Comparison of ENCODE assay signal across 24 cellular contexts in genomic region chr19:45825917-45826893, GRCh38. TPM values are rescaled to one million over a fixed set of nuclear protein-coding genes. Genes with fewer than 3 reads are reported as not detected.
DNase-seq lines count a peak whose midpoint lies in the region; ATAC-seq and TF ChIP-seq lines count a peak whose summit lies in the region.
"Had no signal": no experiment of that assay in that cellular context is flagged by ENCODE, and none has a peak within 500 bp of the region (broad histone marks: within the 10 kb centered on the region; RNA-seq: fewer than 3 reads in every experiment).

No MANE protein-coding gene starts in this region.

- in situ Hi-C loops in IMR-90 (cut with MboI; ENCODE audit: low sequenced_read_pairs): no loop called here

- H3K4ac ChIP-seq in IMR-90 (ENCODE audit: low read depth, low read length): no peak overlapping the region

- TF ChIP-seq CTCF in IMR-90 (conservative IDR thresholded peaks at IDR 0.05; ENCODE audit: low read depth, low read length) (no peak), WTC11 (IDR thresholded peaks at IDR 0.05) (no peak), osteocyte (IDR thresholded peaks at IDR 0.05) (no peak)

- H3K14ac ChIP-seq in IMR-90 (replicated peaks; ENCODE audit: low read depth, low read length): no peak overlapping the region

- ATAC-seq in IMR-90 (ENCODE audit: low read depth) (no peak), WTC11 (no peak)
- ATAC-seq in activated CD4-positive, alpha-beta T cell treated with anti-CD3 and anti-CD28 coated beads for 36 hours: no peak
- ATAC-seq: Panc1 had no signal

- H2AFZ ChIP-seq in IMR-90 (replicated peaks; ENCODE audit: low read length, poor library complexity): peak overlapping the region; percentile 32

- H3K27me3 Mint-ChIP-seq in WTC11 (ENCODE audit: low read depth): no peaks in the 10 kb centered on the region
- H3K27me3 Mint-ChIP-seq in osteocyte (ENCODE audit: unreplicated experiment): no peaks in the 10 kb centered on the region
- H3K27me3 Mint-ChIP-seq in activated CD4-positive, alpha-beta T cell treated with anti-CD3 and anti-CD28 coated beads for 36 hours: no peaks in the 10 kb centered on the region
- H3K27me3 Mint-ChIP-seq: CD4-positive, alpha-beta T cell had no signal

- H3K36me3 Mint-ChIP-seq in WTC11 (peaks cover 71% of the 10 kb centered on the region), osteocyte (ENCODE audit: unreplicated experiment) (peaks cover 53% of the 10 kb centered on the region)
- peaks cover 50% of the 10 kb centered on the region for H3K36me3 Mint-ChIP-seq in activated CD4-positive, alpha-beta T cell treated with anti-CD3 and anti-CD28 coated beads for 36 hours (ENCODE audit: low read depth)

- no peak overlapping the region for H3K4me2 ChIP-seq in IMR-90 (ENCODE audit: low read depth, low read length)
- H3K4me2 ChIP-seq: A549; BLaER1 treated with 17β-estradiol and CSF1 and Interleukin-3, amounts not matched to agents 10 nM and 100 nM had no signal

- H3K4me3 ChIP-seq in IMR-90 (ENCODE audit: insufficient read depth, low read depth, low read length): no peak overlapping the region
- no peak overlapping the region for H3K4me3 ChIP-seq in MG63
- H3K4me3 ChIP-seq: A549; BLaER1 treated with 17β-estradiol and CSF1 and Interleukin-3, amounts not matched to agents 10 nM and 100 nM; HAP-1 had no signal

- no peak overlapping the region for H3K56ac ChIP-seq in IMR-90 (ENCODE audit: extremely low read depth, insufficient read depth, low read length)

- CTCF ChIA-PET in IMR-90 (lab: Yijun Ruan, JAX): interaction anchor here (0.8 kb wide), 1 partner anchor 9 kb away, joined by 3 read pairs; no protein-coding TSS in a partner anchor
- CTCF ChIA-PET in WTC11 (lab: Charles Lee): interaction anchor here (0.6 to 5.2 kb wide), 3 partner anchors 10 to 971 kb away, joined by 3 to 45 read pairs (median 4); partner anchors contain the start of gene RSPH6A
- CTCF ChIA-PET in activated CD4-positive, alpha-beta T cell treated with anti-CD3 and anti-CD28 coated beads for 36 hours (lab: Charles Lee): interaction anchor here (1.0 to 2.0 kb wide), 2 partner anchors 9 to 191 kb away, joined by 3 to 10 read pairs; no protein-coding TSS in a partner anchor

- H2BK20ac ChIP-seq in IMR-90 (ENCODE audit: low read depth, low read length): no peak overlapping the region

- TF ChIP-seq RAD21 in IMR-90 (IDR thresholded peaks at IDR 0.05; ENCODE audit: low read length): no peak

- 83% methylated on average over 8 of the region's 22 CpGs; no CpG with 5 or more reads in 1 of the 2 experiments for WGBS in IMR-90 (ENCODE audit: extremely low coverage in 2 of 2, insufficient read length in 1 of 2), 2 experiments

- H4K91ac ChIP-seq in IMR-90 (ENCODE audit: insufficient read depth, low read depth, low read length): no peak overlapping the region

- no peaks in the 10 kb centered on the region for H3K9me1 ChIP-seq in IMR-90 (ENCODE audit: insufficient read depth, low read length)

- H2AK9ac ChIP-seq in IMR-90 (replicated peaks; ENCODE audit: low read depth, low read length, poor library complexity): peak overlapping the region; percentile 28

- H3K27me3 ChIP-seq in IMR-90 (ENCODE audit: control insufficient read depth, insufficient read depth, low read length): no peaks in the 10 kb centered on the region
- no peaks in the 10 kb centered on the region for H3K27me3 ChIP-seq in MG63
- H3K27me3 ChIP-seq: BLaER1 treated with 17β-estradiol and CSF1 and Interleukin-3, amounts not matched to agents 10 nM and 100 nM had no signal

- peaks cover 3% of the 10 kb centered on the region; the same call in 1 of the 2 replicates for H4K20me1 ChIP-seq in IMR-90 (ENCODE audit: insufficient read depth, low read length)

- dilution Hi-C loops in IMR-90 (cut with HindIII; ENCODE audit: low sequenced_read_pairs, unreplicated experiment): no loop called here

- no peak overlapping the region for H3K18ac ChIP-seq in IMR-90 (ENCODE audit: low read depth, low read length)

- no peak overlapping the region for H4K5ac ChIP-seq in IMR-90 (ENCODE audit: low read depth, low read length)

- H3K79me1 ChIP-seq in IMR-90 (ENCODE audit: low read depth in 1 of 2, low read length in 2 of 2): no peaks in the 10 kb centered on the region; a peak in 1 of 4 replicates

- H3K36me3 ChIP-seq in IMR-90 (ENCODE audit: control insufficient read depth, insufficient read depth, low read length): peaks cover 85% of the 10 kb centered on the region
- H3K36me3 ChIP-seq in MG63: peaks cover 78% of the 10 kb centered on the region

- H4K8ac ChIP-seq in IMR-90 (ENCODE audit: low read depth in 2 of 2, low read length in 2 of 2): no peak overlapping the region

- H3K9me3 Mint-ChIP-seq in WTC11 (no peaks in the 10 kb centered on the region), osteocyte (ENCODE audit: unreplicated experiment) (no peaks in the 10 kb centered on the region)
- H3K9me3 Mint-ChIP-seq in activated CD4-positive, alpha-beta T cell treated with anti-CD3 and anti-CD28 coated beads for 36 hours (ENCODE audit: low read depth): no peaks in the 10 kb centered on the region
- H3K9me3 Mint-ChIP-seq: CD4-positive, alpha-beta T cell had no signal

- H3K4me3 Mint-ChIP-seq in WTC11 (no peak overlapping the region), osteocyte (ENCODE audit: unreplicated experiment) (no peak overlapping the region)
- H3K4me3 Mint-ChIP-seq in activated CD4-positive, alpha-beta T cell treated with anti-CD3 and anti-CD28 coated beads for 36 hours: no peak overlapping the region
- H3K4me3 Mint-ChIP-seq: CD4-positive, alpha-beta T cell had no signal

- TF ChIP-seq POLR2A in IMR-90 (IDR thresholded peaks at IDR 0.05; ENCODE audit: low read depth, low read length): no peak

- H3K4me1 ChIP-seq in IMR-90 (ENCODE audit: control insufficient read depth, insufficient read depth, low read length): no peaks in the 10 kb centered on the region
- H3K4me1 ChIP-seq: A549, HAP-1 had no signal

- H3K9me3 ChIP-seq in IMR-90 (ENCODE audit: control insufficient read depth, insufficient read depth, low read length): no peaks in the 10 kb centered on the region
- H3K9me3 ChIP-seq in MG63: no peaks in the 10 kb centered on the region
- H3K9me3 ChIP-seq: A549; BLaER1 treated with 17β-estradiol and CSF1 and Interleukin-3, amounts not matched to agents 10 nM and 100 nM; HAP-1 had no signal

- H3K27ac Mint-ChIP-seq in WTC11: peak overlapping the region; percentile 45; the same call in 1 of the 2 replicates
- peak overlapping the region; percentile 44 for H3K27ac Mint-ChIP-seq in osteocyte (ENCODE audit: unreplicated experiment)
- H3K27ac Mint-ChIP-seq in activated CD4-positive, alpha-beta T cell treated with anti-CD3 and anti-CD28 coated beads for 36 hours: no peak overlapping the region
- H3K27ac Mint-ChIP-seq: CD4-positive, alpha-beta T cell had no signal

- H3K9ac ChIP-seq in IMR-90 (ENCODE audit: low read depth, low read length): no peak overlapping the region
- H3K9ac ChIP-seq: BLaER1 treated with 17β-estradiol and CSF1 and Interleukin-3, amounts not matched to agents 10 nM and 100 nM had no signal

- H3K4me1 Mint-ChIP-seq in WTC11 (peaks cover 2% of the 10 kb centered on the region; the same call in 1 of the 2 replicates), osteocyte (ENCODE audit: unreplicated experiment) (peaks cover 23% of the 10 kb centered on the region)
- no peaks in the 10 kb centered on the region for H3K4me1 Mint-ChIP-seq in activated CD4-positive, alpha-beta T cell treated with anti-CD3 and anti-CD28 coated beads for 36 hours

- no peak overlapping the region for H3K27ac ChIP-seq in IMR-90 (ENCODE audit: insufficient read depth, low read length)
- H3K27ac ChIP-seq: A549; BLaER1 treated with 17β-estradiol and CSF1 and Interleukin-3, amounts not matched to agents 10 nM and 100 nM had no signal

- BruUV-seq in IMR-90 (replicated peaks; lab: Mats Ljungman, UMichigan): no TSS peak

- no peak overlapping the region for H2AK5ac ChIP-seq in IMR-90 (ENCODE audit: low read depth, low read length)

- H2BK15ac ChIP-seq in IMR-90 (ENCODE audit: low read depth, low read length): no peak overlapping the region

- no peak for DNase-seq in IMR-90
- DNase-seq in WTC11 (ENCODE audit: low spot score): no peak
- DNase-seq in islet precursor cell: peak; percentile 42
- DNase-seq in osteocyte (ENCODE audit: extremely low spot score, unreplicated experiment): no peak
- DNase-seq in activated CD4-positive, alpha-beta T cell treated with anti-CD3 and anti-CD28 coated beads for 36 hours: no peak
- no peak for DNase-seq in SHP77 treated with DMSO at 0.1 percent for 48 hours (lab: John Stamatoyannopoulos, UW)
- no peak for DNase-seq in HT-29 (ENCODE audit: low spot score)
- DNase-seq in MG63: no peak
- DNase-seq: AML-193; CD4-positive, alpha-beta T cell; GOT3; Karpas-422; MV-4-11; NCI-H1105; NCI-H146; NCI-H1930; NCI-H2107; NCI-H446 treated with DMSO at 0.1 percent for 48 hours; NCI-H526 had no signal

- H2BK5ac ChIP-seq in IMR-90 (ENCODE audit: low read depth, low read length, poor library complexity, severe bottlenecking): no peak overlapping the region

- POLR2A ChIA-PET in IMR-90 (lab: Charles Lee; ENCODE audit: unreplicated experiment) (interaction anchor here (0.6 kb wide), 1 partner anchor 50 kb away, joined by 17 read pairs; no protein-coding TSS in a partner anchor), WTC11 (lab: Charles Lee) (no interaction called here)
- POLR2A ChIA-PET in activated CD4-positive, alpha-beta T cell treated with anti-CD3 and anti-CD28 coated beads for 36 hours (lab: Charles Lee): no interaction called here

- H2BK120ac ChIP-seq in IMR-90 (ENCODE audit: low read depth, low read length): no peak overlapping the region

- intact Hi-C loops in IMR-90 (cut with micrococcal nuclease): no loop called here
- intact Hi-C loops in activated CD4-positive, alpha-beta T cell treated with anti-CD3 and anti-CD28 coated beads for 36 hours (cut with DNase I, micrococcal nuclease): no loop called here

- no peak overlapping the region for H3K23ac ChIP-seq in IMR-90 (ENCODE audit: low read depth, low read length)

RNA-seq across cellular contexts. Expression of gene RSPH6A, which starts 11.1 kb away (rescaled TPM):
- total RNA-seq in IMR-90 (2012; rRNA removed): under 0.01 TPM in 2 replicates
- polyA plus RNA-seq in IMR-90 (2012; rRNA removed): 0.09 TPM in 1 of 2 replicates, not detected in the other
- 0.04 TPM in 1 of 2 replicates, not detected in the other for polyA plus RNA-seq in IMR-90 (2012; cell fraction: cytosol; rRNA removed)
- polyA plus RNA-seq in IMR-90 (2012; cell fraction: nucleus; rRNA removed; ENCODE audit: low replicate concordance): 0.04 and 0.05 TPM in 2 replicates
- total RNA-seq in WTC11 (2021): 0.16 to 0.39 TPM (median 0.25 TPM) in 3 replicates
- total RNA-seq in osteocyte: 0.30 and 0.42 TPM in 2 replicates
- total RNA-seq in activated CD4-positive, alpha-beta T cell treated with anti-CD3 and anti-CD28 coated beads for 36 hours: under 1 TPM; 0.21 to 0.23 TPM
- total RNA-seq in HT-29 (2014; rRNA removed; shearing (Covaris generic)): not detected in 2 replicates
- total RNA-seq in MG63 (2014; rRNA removed; shearing (Covaris generic); ENCODE audit: low replicate concordance): not detected in 2 replicates
- polyA plus RNA-seq: A549 had no signal

RNA-seq across cellular contexts. Expression of gene DMWD, which starts 33.6 kb away (rescaled TPM):
- total RNA-seq in IMR-90 (2012; rRNA removed) (9.7 and 10.0 TPM in 2 replicates), WTC11 (2021) (50.2 to 60.7 TPM (median 56.6 TPM) in 3 replicates), osteocyte (79.2 and 91.0 TPM in 2 replicates)
- 28.5 and 33.1 TPM in 2 replicates for polyA plus RNA-seq in IMR-90 (2012; rRNA removed)
- polyA plus RNA-seq in IMR-90 (2012; cell fraction: cytosol; rRNA removed): 16.5 and 25.3 TPM in 2 replicates
- 159 and 263 TPM in 2 replicates for polyA plus RNA-seq in IMR-90 (2012; cell fraction: nucleus; rRNA removed; ENCODE audit: low replicate concordance)
- total RNA-seq in activated CD4-positive, alpha-beta T cell treated with anti-CD3 and anti-CD28 coated beads for 36 hours: 10 to 100 TPM; 31.1 to 35.1 TPM
- 102 and 108 TPM in 2 replicates for total RNA-seq in HT-29 (2014; rRNA removed; shearing (Covaris generic))
- 30.4 and 48.0 TPM in 2 replicates for total RNA-seq in MG63 (2014; rRNA removed; shearing (Covaris generic); ENCODE audit: low replicate concordance)

RNA-seq across cellular contexts. Expression of gene SYMPK, which starts 36.7 kb away (rescaled TPM):
- total RNA-seq in IMR-90 (2012; rRNA removed): 33.6 and 35.3 TPM in 2 replicates
- polyA plus RNA-seq in IMR-90 (2012; rRNA removed): 70.0 and 71.5 TPM in 2 replicates
- polyA plus RNA-seq in IMR-90 (2012; cell fraction: cytosol; rRNA removed): 32.0 and 52.6 TPM in 2 replicates
- polyA plus RNA-seq in IMR-90 (2012; cell fraction: nucleus; rRNA removed; ENCODE audit: low replicate concordance): 124 and 193 TPM in 2 replicates
- 105 to 111 TPM (median 106 TPM) in 3 replicates for total RNA-seq in WTC11 (2021)
- total RNA-seq in osteocyte: 67.2 and 72.1 TPM in 2 replicates
- total RNA-seq in activated CD4-positive, alpha-beta T cell treated with anti-CD3 and anti-CD28 coated beads for 36 hours: 100 to 1,000 TPM; 108 to 128 TPM
- total RNA-seq in HT-29 (2014; rRNA removed; shearing (Covaris generic)): 114 and 117 TPM in 2 replicates
- 59.4 and 70.7 TPM in 2 replicates for total RNA-seq in MG63 (2014; rRNA removed; shearing (Covaris generic); ENCODE audit: low replicate concordance)

RNA-seq across cellular contexts. Expression of gene FOXA3, which starts 37.9 kb away (rescaled TPM):
- total RNA-seq in IMR-90 (2012; rRNA removed) (not detected in 2 replicates), WTC11 (2021) (20.7 to 24.6 TPM (median 24.2 TPM) in 3 replicates), osteocyte (not detected in 2 replicates)
- not detected in 2 replicates for polyA plus RNA-seq in IMR-90 (2012; rRNA removed)
- polyA plus RNA-seq in IMR-90 (2012; cell fraction: cytosol; rRNA removed): 0.01 TPM in 1 of 2 replicates, not detected in the other
- polyA plus RNA-seq in IMR-90 (2012; cell fraction: nucleus; rRNA removed; ENCODE audit: low replicate concordance): not detected in 2 replicates
- under 1 TPM; 0.40 to 0.62 TPM for total RNA-seq in activated CD4-positive, alpha-beta T cell treated with anti-CD3 and anti-CD28 coated beads for 36 hours
- 6.1 and 10.7 TPM in 2 replicates for total RNA-seq in HT-29 (2014; rRNA removed; shearing (Covaris generic))
- not detected in 2 replicates for total RNA-seq in MG63 (2014; rRNA removed; shearing (Covaris generic); ENCODE audit: low replicate concordance)
- total RNA-seq: CD4-positive, alpha-beta T cell; OCI-LY7 had no signal

RNA-seq across cellular contexts. Expression of gene DMPK, which starts 43.9 kb away (rescaled TPM):
- total RNA-seq in IMR-90 (2012; rRNA removed): 7.9 and 10.0 TPM in 2 replicates
- 48.5 and 50.7 TPM in 2 replicates for polyA plus RNA-seq in IMR-90 (2012; rRNA removed)
- 39.1 and 50.8 TPM in 2 replicates for polyA plus RNA-seq in IMR-90 (2012; cell fraction: cytosol; rRNA removed)
- 395 and 718 TPM in 2 replicates for polyA plus RNA-seq in IMR-90 (2012; cell fraction: nucleus; rRNA removed; ENCODE audit: low replicate concordance)
- total RNA-seq in WTC11 (2021): 34.4 to 42.7 TPM (median 38.8 TPM) in 3 replicates
- 76.6 and 86.9 TPM in 2 replicates for total RNA-seq in osteocyte
- 10 to 100 TPM; 15.0 to 19.4 TPM for total RNA-seq in activated CD4-positive, alpha-beta T cell treated with anti-CD3 and anti-CD28 coated beads for 36 hours
- total RNA-seq in HT-29 (2014; rRNA removed; shearing (Covaris generic)): 31.1 and 45.7 TPM in 2 replicates
- total RNA-seq in MG63 (2014; rRNA removed; shearing (Covaris generic); ENCODE audit: low replicate concordance): 3.9 and 7.0 TPM in 2 replicates
